In the genomic region with DNA sequence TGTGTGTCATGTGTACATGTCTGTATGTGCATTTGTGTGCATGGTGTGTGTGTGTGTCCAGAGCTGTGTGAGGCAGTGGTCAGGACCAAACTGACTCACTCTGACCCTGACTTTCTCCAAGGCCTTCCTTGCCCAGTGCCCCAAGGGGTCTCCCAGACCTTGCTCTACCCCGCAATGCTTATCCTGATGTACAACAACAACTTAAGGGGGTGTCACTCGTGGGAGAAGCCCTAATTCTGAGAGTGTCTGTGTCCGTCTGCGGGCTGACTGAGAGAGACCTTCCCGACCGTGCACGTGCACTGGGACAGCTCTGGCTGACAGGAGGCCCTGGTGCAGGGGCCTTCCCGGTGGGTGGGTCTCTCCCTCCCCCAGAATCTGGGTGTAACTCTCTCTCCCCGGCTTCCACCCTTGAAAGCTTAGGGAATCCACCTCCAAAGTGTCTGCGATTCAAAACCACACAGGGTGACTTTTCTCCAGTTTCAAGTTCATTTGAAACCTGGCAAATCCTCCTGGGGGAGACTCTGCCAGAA, we compare ENCODE assay signal across 16 cellular contexts.
"Had no signal": no experiment of that assay in that cellular context is flagged by ENCODE, and none has a peak within 500 bp of the region (broad histone marks: within the 10 kb centered on the region; RNA-seq: fewer than 3 reads in every experiment).

No MANE protein-coding gene starts in this region.

- H3K36me3 ChIP-seq: esophagus muscularis mucosa, gastrocnemius medialis, pancreas, prostate gland, sigmoid colon had no signal

- H3K4me3 ChIP-seq: esophagus muscularis mucosa, gastrocnemius medialis, pancreas, prostate gland, sigmoid colon, skin epidermis had no signal

- FAIRE-seq: pancreas had no signal

- ATAC-seq: gastrocnemius medialis, pancreas had no signal

- H3K9me3 ChIP-seq: esophagus muscularis mucosa, gastrocnemius medialis, pancreas, prostate gland, sigmoid colon had no signal

- H3K27me3 ChIP-seq: gastrocnemius medialis, pancreas, sigmoid colon had no signal

- DNase-seq: effector memory CD4-positive, alpha-beta T cell; gastrocnemius medialis; glutamatergic neuron; islet precursor cell; mammary epithelial cell; naive thymus-derived CD4-positive, alpha-beta T cell; nephron progenitor cell; nucleus accumbens; sigmoid colon; stimulated activated CD4-positive, alpha-beta T cell treated with anti-CD3 and anti-CD28 coated beads, Interleukin-12 subunit alpha, Interleukin-12 subunit beta, amount 100 ng/mL, for 4 hours; stimulated activated naive CD4-positive, alpha-beta T cell had no signal

- H3K27ac ChIP-seq: epithelial cell of prostate, esophagus muscularis mucosa, gastrocnemius medialis, pancreas, prostate gland, sigmoid colon, skin epidermis had no signal

- H3K4me1 ChIP-seq: esophagus muscularis mucosa, gastrocnemius medialis, pancreas, prostate gland, sigmoid colon had no signal
